14 cellular contexts compared by ENCODE assay signal in genomic region chr6:36350681-36351091, GRCh38. TPM values are rescaled to one million over a fixed set of nuclear protein-coding genes. Genes with fewer than 3 reads are reported as not detected.
DNase-seq lines count a peak whose midpoint lies in the region; ATAC-seq, FAIRE-seq and TF ChIP-seq lines count a peak whose summit lies in the region.
"Had no signal": no experiment of that assay in that cellular context is flagged by ENCODE, and none has a peak within 500 bp of the region (broad histone marks: within the 10 kb centered on the region; RNA-seq: fewer than 3 reads in every experiment).

No MANE protein-coding gene starts in this region.

- DNase-seq in COLO829 (ENCODE audit: low spot score), result peak; percentile 50
- DNase-seq in RCC 7860 (ENCODE audit: low spot score), result peak; percentile 89
- DNase-seq in fibroblast of peridontal ligament (ENCODE audit: extremely low read depth), result peak; percentile 78
- no peak for DNase-seq in pancreas
- no peak for DNase-seq in NCI-H2171 treated with DMSO at 0.1 percent for 48 hours (lab: John Stamatoyannopoulos, UW)
- no peak for DNase-seq in dedifferentiated amniotic fluid mesenchymal stem cell (ENCODE audit: extremely low spot score)
- DNase-seq in PC-3, result no peak
- no peak for DNase-seq in CD8-positive, alpha-beta T cell
- DNase-seq: activated naive CD4-positive, alpha-beta T cell treated with anti-CD3 and anti-CD28 coated beads for 36 hours; NCI-H446; stimulated activated naive CD8-positive, alpha-beta T cell treated with anti-CD3 and anti-CD28 coated beads, Interleukin-15, Interleukin-2, amounts not matched to agents 100 U/mL and 50 U/mL, for 24 hours; T-helper 9 cell had no signal

- TF ChIP-seq CTCF in pancreas (IDR thresholded peaks at IDR 0.05) (no peak), PC-3 (conservative IDR thresholded peaks at IDR 0.05; ENCODE audit: low read depth, low read length) (no peak)
- TF ChIP-seq CTCF in CD8-positive, alpha-beta T cell (IDR thresholded peaks at IDR 0.05), result no peak

- no peak overlapping the region for H2AFZ ChIP-seq in PC-3 (ENCODE audit: low read length)

- no peak overlapping the region for H3K27ac Mint-ChIP-seq in CD8-positive, alpha-beta T cell
- H3K27ac Mint-ChIP-seq: activated naive CD4-positive, alpha-beta T cell treated with anti-CD3 and anti-CD28 coated beads for 36 hours had no signal

- H4K20me1 ChIP-seq in PC-3 (ENCODE audit: low read length), result no peaks in the 10 kb centered on the region

- H3K79me2 ChIP-seq in PC-3 (ENCODE audit: low read length), result no peaks in the 10 kb centered on the region

- no peaks in the 10 kb centered on the region for H3F3A ChIP-seq in PC-3 (ENCODE audit: low read length, unreplicated experiment)

- ATAC-seq in pancreas (peak; percentile 35 to 66 (median 58)), PC-3 (no peak)
- no peak for ATAC-seq in CD8-positive, alpha-beta T cell
- ATAC-seq: stimulated activated naive CD8-positive, alpha-beta T cell treated with anti-CD3 and anti-CD28 coated beads, Interleukin-15, Interleukin-2, amounts not matched to agents 100 U/mL and 50 U/mL, for 24 hours had no signal

- H3K4me1 Mint-ChIP-seq in CD8-positive, alpha-beta T cell (ENCODE audit: low read depth), result peaks cover 2% of the 10 kb centered on the region

- peaks cover 2% of the 10 kb centered on the region for H3K9me3 Mint-ChIP-seq in CD8-positive, alpha-beta T cell

- H3K27me3 Mint-ChIP-seq in CD8-positive, alpha-beta T cell (ENCODE audit: low read depth), result peaks cover 3% of the 10 kb centered on the region

- H3K4me3 ChIP-seq in pancreas (no peak overlapping the region), PC-3 (ENCODE audit: low read length) (no peak overlapping the region)
- no peak overlapping the region for H3K4me3 ChIP-seq in CD8-positive, alpha-beta T cell (ENCODE audit: low read depth, low read length)

- no peaks in the 10 kb centered on the region for H3K9me2 ChIP-seq in PC-3 (replicated peaks; ENCODE audit: low read length)

- no peaks in the 10 kb centered on the region for H3K36me3 ChIP-seq in pancreas
- no peaks in the 10 kb centered on the region for H3K36me3 ChIP-seq in PC-3 (ENCODE audit: low read depth, low read length)
- no peaks in the 10 kb centered on the region for H3K36me3 ChIP-seq in CD8-positive, alpha-beta T cell (ENCODE audit: insufficient read depth, low read length)

- H3K27ac ChIP-seq in pancreas, result peak overlapping the region in 2 of 4 donors; percentile 39 to 69
- H3K27ac ChIP-seq in PC-3 (ENCODE audit: low read length), result no peak overlapping the region
- no peak overlapping the region for H3K27ac ChIP-seq in CD8-positive, alpha-beta T cell (ENCODE audit: low read depth, low read length)

- H3K4me1 ChIP-seq in pancreas (peaks cover 3 to 51% (median 5%) of the 10 kb centered on the region in 3 donors), PC-3 (ENCODE audit: insufficient read depth, low read length) (no peaks in the 10 kb centered on the region)
- no peaks in the 10 kb centered on the region for H3K4me1 ChIP-seq in CD8-positive, alpha-beta T cell (ENCODE audit: insufficient read depth, low read length)

- intact Hi-C loops in pancreas (cut with DNase I) (no loop called here), PC-3 (cut with micrococcal nuclease) (no loop called here)
- intact Hi-C loops in CD8-positive, alpha-beta T cell (cut with DNase I, micrococcal nuclease), result loop anchor here in 1 of 2 experiments (10.0 kb wide), 1 partner anchor 146 kb away; no protein-coding TSS in a partner anchor

- H3K4me2 ChIP-seq in PC-3 (ENCODE audit: low read length), result no peak overlapping the region

- H3K9me3 ChIP-seq in pancreas, result no peaks in the 10 kb centered on the region
- no peaks in the 10 kb centered on the region for H3K9me3 ChIP-seq in PC-3 (ENCODE audit: low read length)
- no peaks in the 10 kb centered on the region for H3K9me3 ChIP-seq in CD8-positive, alpha-beta T cell (ENCODE audit: low read length)

- CTCF ChIA-PET in PC-3 (lab: Charles Lee), result no interaction called here
- CTCF ChIA-PET in CD8-positive, alpha-beta T cell (lab: Charles Lee), result interaction anchor here (0.7 to 1.3 kb wide), 5 partner anchors 9 to 323 kb away, joined by 3 to 4 read pairs (median 3); partner anchors contain the start of gene MAPK14

- no peak overlapping the region for H3K9ac ChIP-seq in PC-3 (ENCODE audit: low read length)

- H3K27me3 ChIP-seq in pancreas (no peaks in the 10 kb centered on the region), PC-3 (ENCODE audit: low read length) (no peaks in the 10 kb centered on the region)
- no peaks in the 10 kb centered on the region for H3K27me3 ChIP-seq in CD8-positive, alpha-beta T cell (ENCODE audit: insufficient read depth, low read length)

- FAIRE-seq in RCC 7860 (lab: Jason Lieb, UNC), result peak; percentile 89
- no peak for FAIRE-seq in pancreas (lab: Jason Lieb, UNC)
- FAIRE-seq: frontal cortex, G401.6 had no signal

- H3K4me3 Mint-ChIP-seq in CD8-positive, alpha-beta T cell, result no peak overlapping the region
- H3K4me3 Mint-ChIP-seq: activated naive CD4-positive, alpha-beta T cell treated with anti-CD3 and anti-CD28 coated beads for 36 hours had no signal

- WGBS in pancreas, 2 donors, result 75 to 78% methylated on average over 9 of the region's 9 CpGs

- BruUV-seq in PC-3 (replicated peaks; lab: Mats Ljungman, UMichigan), result no TSS peak

- POLR2A ChIA-PET in PC-3 (lab: Charles Lee; ENCODE audit: unreplicated experiment), result no interaction called here
- POLR2A ChIA-PET in CD8-positive, alpha-beta T cell (lab: Charles Lee), result no interaction called here

- H3K36me3 Mint-ChIP-seq in CD8-positive, alpha-beta T cell, result no peaks in the 10 kb centered on the region

RNA-seq across cellular contexts. Expression of gene BNIP5, which starts 14.0 kb away (rescaled TPM):
- total RNA-seq in pancreas (10 to 100 TPM in 2 of 6 donors, under 1 TPM in 4; 0.13 to 37.5 (median 0.38) TPM), PC-3 (2014; rRNA removed) (not detected in 2 replicates)
- polyA plus RNA-seq in pancreas, result 1 to 10 TPM in 1 of 2 donors, under 1 TPM in 1; 0.12 to 1.1 TPM
- total RNA-seq in CD8-positive, alpha-beta T cell, result not detected
- total RNA-seq: activated naive CD4-positive, alpha-beta T cell treated with anti-CD3 and anti-CD28 coated beads for 36 hours had no signal

RNA-seq across cellular contexts. Expression of gene ETV7, which starts 36.8 kb away (rescaled TPM):
- total RNA-seq in pancreas (1 to 10 TPM in 2 of 6 donors, under 1 TPM in 4; 0.16 to 4.6 (median 0.47) TPM), PC-3 (2014; rRNA removed) (not detected in 2 replicates)
- 1 to 10 TPM; 1.7 to 2.2 TPM for polyA plus RNA-seq in pancreas
- under 1 TPM in 1 of 2 experiments, not detected in 1; 0.30 TPM for total RNA-seq in CD8-positive, alpha-beta T cell
- total RNA-seq: frontal cortex had no signal

Comparison
In these comparisons a context has a peak if more than half of its experiments do, and no peak if none do; other contexts are left out.
1. DNase-seq: peak in COLO829 (single experiment), RCC 7860 (single experiment) and fibroblast of peridontal ligament (single experiment); none in pancreas (0 of 6), NCI-H2171 treated with DMSO at 0.1 percent for 48 hours (single experiment), dedifferentiated amniotic fluid mesenchymal stem cell (single experiment), PC-3 (single experiment) and CD8-positive, alpha-beta T cell (0 of 7).
2. ATAC-seq: peak in pancreas (4 of 4); none in PC-3 (single experiment) and CD8-positive, alpha-beta T cell (single experiment).